ENCODE assay signal across 8 cellular contexts in the genomic region with DNA sequence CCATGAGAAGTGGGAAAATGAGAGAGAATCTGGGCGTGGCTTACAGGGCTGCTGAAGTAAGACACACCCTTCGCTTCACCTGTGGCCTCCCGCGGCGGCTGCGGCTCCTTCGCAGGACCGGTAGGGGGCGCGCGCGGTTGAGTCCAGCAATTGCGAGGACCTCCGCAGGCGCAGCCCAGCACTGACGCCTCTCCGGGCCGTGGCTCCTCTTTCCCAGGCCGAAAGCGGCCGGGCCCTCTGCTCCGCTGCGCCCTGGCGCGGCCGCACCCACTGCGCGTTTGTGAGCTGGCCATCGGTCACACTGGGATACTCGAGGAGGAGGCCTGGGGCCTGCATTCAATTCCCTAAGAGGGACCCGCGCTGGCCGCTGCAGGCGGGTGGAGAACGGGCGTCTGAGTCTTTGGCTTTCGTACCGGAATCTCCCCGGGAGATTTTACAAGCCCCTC. TPM values are rescaled to one million over a fixed set of nuclear protein-coding genes. Genes with fewer than 3 reads are reported as not detected.
DNase-seq lines count a peak whose midpoint lies in the region; ATAC-seq and TF ChIP-seq lines count a peak whose summit lies in the region.

TSS of gene LRRD1 (minus strand) at position 215 of the 446 bp plus-strand sequence. CDS start 13,940 bp downstream, outside the sequence.

- peak within 1 kb of the TSS; percentile 78 for H3K4me3 Mint-ChIP-seq in activated naive CD8-positive, alpha-beta T cell
- H3K4me3 Mint-ChIP-seq in osteocyte (ENCODE audit: unreplicated experiment) = peak within 1 kb of the TSS; percentile 70

- no peak within 1 kb of the TSS for H3K27ac Mint-ChIP-seq in activated naive CD8-positive, alpha-beta T cell
- peak within 1 kb of the TSS; percentile 34 for H3K27ac Mint-ChIP-seq in osteocyte (ENCODE audit: unreplicated experiment)

- H3K36me3 Mint-ChIP-seq in activated naive CD8-positive, alpha-beta T cell = no peaks in the 10 kb centered on the region
- no peaks in the 10 kb centered on the region for H3K36me3 Mint-ChIP-seq in osteocyte (ENCODE audit: unreplicated experiment)

- peak within 1 kb of the TSS; percentile 86 to 95 for H3K27ac ChIP-seq in testis

- 0 to 1% methylated on average over 2 to 32 of the region's 39 CpGs for WGBS in testis, 2 donors

- no peaks in the 10 kb centered on the region for H3K9me3 ChIP-seq in testis

- TF ChIP-seq CTCF in osteocyte (IDR thresholded peaks at IDR 0.05) (peak; percentile 95), testis (IDR thresholded peaks at IDR 0.05) (peak; percentile 93 to 97 (median 95))

- intact Hi-C loops in head of caudate nucleus (cut with DNase I) = loop anchor here (5.0 kb wide), 1 partner anchor 268 kb away; the partner anchor contains the start of gene GATAD1
- intact Hi-C loops in testis (cut with DNase I; ENCODE audit: low total_unique reads) = no loop called here

- H3K27me3 ChIP-seq in testis = no peaks in the 10 kb centered on the region

- no peak for TF ChIP-seq POLR2A in testis (IDR thresholded peaks at IDR 0.05)

- H3K36me3 ChIP-seq in testis (ENCODE audit: low read depth, missing control alignments) = no peaks in the 10 kb centered on the region

- H3K4me3 ChIP-seq in testis = peak within 1 kb of the TSS; percentile 61 to 75

- H3K4me1 ChIP-seq in testis = no peaks in the 10 kb centered on the region

- no peaks in the 10 kb centered on the region for H3K9me3 Mint-ChIP-seq in activated naive CD8-positive, alpha-beta T cell (ENCODE audit: low read depth)
- H3K9me3 Mint-ChIP-seq in osteocyte (ENCODE audit: unreplicated experiment) = peaks cover 7% of the 10 kb centered on the region

- ATAC-seq in GM21515 (IDR thresholded peaks at IDR 0.05; ENCODE audit: unreplicated experiment) = peak; percentile 100

- H3K27me3 Mint-ChIP-seq in activated naive CD8-positive, alpha-beta T cell = peaks cover 4% of the 10 kb centered on the region
- H3K27me3 Mint-ChIP-seq in osteocyte (ENCODE audit: unreplicated experiment) = peaks cover under 1% of the 10 kb centered on the region

- DNase-seq in DMS 273 (lab: John Stamatoyannopoulos, UW; ENCODE audit: unreplicated experiment) = peak; percentile 95
- DNase-seq in HuH-7.5 (ENCODE audit: low spot score) = peak; percentile 73
- peak; percentile 86 for DNase-seq in SK-N-DZ (ENCODE audit: low spot score)
- DNase-seq in head of caudate nucleus = peak; percentile 78 to 97 (median 91)
- peak; percentile 93 for DNase-seq in osteocyte (ENCODE audit: extremely low spot score, unreplicated experiment)
- DNase-seq in testis = peak; percentile 95

- H3K4me1 Mint-ChIP-seq in activated naive CD8-positive, alpha-beta T cell (ENCODE audit: low read depth) = peaks cover 6% of the 10 kb centered on the region
- H3K4me1 Mint-ChIP-seq in osteocyte (ENCODE audit: unreplicated experiment) = peaks cover 12% of the 10 kb centered on the region

RNA-seq across cellular contexts. Expression of gene LRRD1, which starts in this region (rescaled TPM):
- polyA plus RNA-seq in SK-N-DZ (2014; cell fraction: cytosol; rRNA removed) = not detected in 2 replicates
- 0.10 and 0.47 TPM in 2 replicates for polyA plus RNA-seq in SK-N-DZ (2014; cell fraction: nucleus; rRNA removed)
- total RNA-seq in osteocyte (0.39 TPM in 1 of 2 replicates, not detected in the other), testis (10 to 100 TPM in 1 of 2 donors, 1 to 10 TPM in 1; 7.7 to 14.8 TPM)
- 8.7 TPM for polyA plus RNA-seq in testis (ENCODE audit: insufficient read depth, low read depth, low replicate concordance)

Comparison
In these comparisons a context has a peak if more than half of its experiments do, and no peak if none do; other contexts are left out.
1. Peak in every context shown above with its lines: DNase-seq, ATAC-seq, H3K4me3 ChIP-seq and H3K27ac ChIP-seq.
2. Peak in DNase-seq in osteocyte; RNA of the gene not detected or under 1 TPM.